1 cellular context compared by ENCODE assay signal in genomic region chr22:22771696-22772377, GRCh38.
TF ChIP-seq lines count a peak whose summit lies in the region.

No MANE protein-coding gene starts in this region.

TF ChIP-seq in K562, 482 proteins besides CTCF, POLR2A, EP300 and RAD21 (continued from another document):
- TF ChIP-seq ZBTB40 (IDR thresholded peaks at IDR 0.05) (no peak), ZBTB40 (CRISPR knock-in tag; IDR thresholded peaks at IDR 0.05) (peak; percentile 47; the same call in 1 of the 2 replicates), BHLHE40 (IDR thresholded peaks at IDR 0.05; ENCODE audit: low read length) (peak; percentile 15; the same call in 1 of the 2 replicates), NR3C1 (CRISPR knock-in tag; IDR thresholded peaks at IDR 0.05) (peak; percentile 62), NCOA4 (IDR thresholded peaks at IDR 0.05; ENCODE audit: partially characterized antibody) (no peak), USF1 (CRISPR knock-in tag; IDR thresholded peaks at IDR 0.05) (peak; percentile 21; the same call in 1 of the 2 replicates), RCOR1 (IDR thresholded peaks at IDR 0.05; ENCODE audit: borderline replicate concordance in 1 of 2, low read depth in 2 of 2, low read length in 2 of 2) (0 out of 4 replicates have a peak, but pooled peaks of 1 of the 2 experiments have one; percentile 5), IRF2 (CRISPR knock-in tag; IDR thresholded peaks at IDR 0.05) (peak; percentile 49; the same call in 1 of the 2 replicates), MAX (CRISPR knock-in tag; IDR thresholded peaks at IDR 0.05) (no peak), TBL1XR1 (IDR thresholded peaks at IDR 0.05; ENCODE audit: low read length in 2 of 2) (peak in 1 of 2 experiments; percentile 23; a peak in 1 of 4 replicates)
